In genomic region chr2:101124061-101124460, GRCh38 we compare ENCODE assay signal across 10 cellular contexts. TPM values are rescaled to one million over a fixed set of nuclear protein-coding genes. Genes with fewer than 3 reads are reported as not detected.
DNase-seq lines count a peak whose midpoint lies in the region; ATAC-seq and TF ChIP-seq lines count a peak whose summit lies in the region.
"Had no signal": no experiment of that assay in that cellular context is flagged by ENCODE, and none has a peak within 500 bp of the region (broad histone marks: within the 10 kb centered on the region; RNA-seq: fewer than 3 reads in every experiment).

No MANE protein-coding gene starts in this region.

- H3K27me3 ChIP-seq in brain microvascular endothelial cell (replicated peaks) (no peaks in the 10 kb centered on the region), left lung (no peaks in the 10 kb centered on the region), thyroid gland (no peaks in the 10 kb centered on the region)

- intact Hi-C loops in left lung (cut with DNase I) = no loop called here
- intact Hi-C loops in thyroid gland (cut with DNase I) = no loop called here

- H3K27ac ChIP-seq in brain microvascular endothelial cell (peak overlapping the region; percentile 52), left lung (peak overlapping the region; percentile 53 to 67), thyroid gland (peak overlapping the region; percentile 51 to 80 (median 67))

- ATAC-seq in left lung = no peak
- ATAC-seq in HG02763 (IDR thresholded peaks at IDR 0.05; ENCODE audit: unreplicated experiment) = no peak
- ATAC-seq: stimulated activated naive B cell treated with anti-CD40 and anti-IgM and Interleukin-4, amounts not matched to agents 10 μg/mL and 1 μg/mL and 100 μg/mL, for 72 hours had no signal

- H3K4me1 ChIP-seq in left lung (peaks cover 21 to 80% of the 10 kb centered on the region in 2 donors), thyroid gland (peaks cover 26 to 62% of the 10 kb centered on the region in 2 donors)

- TF ChIP-seq POLR2A in thyroid gland (IDR thresholded peaks at IDR 0.05) = no peak

- no peak for TF ChIP-seq CTCF in brain microvascular endothelial cell (IDR thresholded peaks at IDR 0.05; ENCODE audit: low read depth, low read length, missing control alignments)
- TF ChIP-seq CTCF in left lung (IDR thresholded peaks at IDR 0.05) = no peak
- TF ChIP-seq CTCF in thyroid gland (IDR thresholded peaks at IDR 0.05) = no peak

- in situ Hi-C loops in brain microvascular endothelial cell (cut with HindIII; ENCODE audit: low pct_ligation_motif_present, low sequenced_read_pairs) = no loop called here

- H3K36me3 ChIP-seq in brain microvascular endothelial cell (replicated peaks) (no peaks in the 10 kb centered on the region), left lung (no peaks in the 10 kb centered on the region), thyroid gland (no peaks in the 10 kb centered on the region)

- WGBS in thyroid gland, 2 donors = 83 to 89% methylated on average over 2 of the region's 2 CpGs

- peak; percentile 36 for DNase-seq in LHCN-M2 (ENCODE audit: low read depth)
- no peak for DNase-seq in brain microvascular endothelial cell
- no peak for DNase-seq in left lung
- no peak for DNase-seq in thyroid gland
- no peak for DNase-seq in NCI-H774 (lab: John Stamatoyannopoulos, UW)
- DNase-seq in NCI-H524 (lab: John Stamatoyannopoulos, UW) = no peak
- no peak for DNase-seq in activated CD4-positive, CD25-positive, alpha-beta regulatory T cell treated with anti-CD3 and anti-CD28 coated beads, Interleukin-2, amount 50 U/mL, for 72 hours
- DNase-seq: NCI-H1436; stimulated activated naive B cell treated with anti-CD40 and anti-IgM and Interleukin-4, amounts not matched to agents 10 μg/mL and 1 μg/mL and 100 μg/mL, for 72 hours had no signal

- no peaks in the 10 kb centered on the region for H3K9me3 ChIP-seq in left lung
- no peaks in the 10 kb centered on the region for H3K9me3 ChIP-seq in thyroid gland

- no peak overlapping the region for H3K4me3 ChIP-seq in brain microvascular endothelial cell (ENCODE audit: low read depth, low read length)
- H3K4me3 ChIP-seq in left lung = no peak overlapping the region
- H3K4me3 ChIP-seq in thyroid gland (replicated peaks in 1 of 3) = no peak overlapping the region

RNA-seq across cellular contexts. Expression of gene TBC1D8, which starts 27.1 kb away (rescaled TPM):
- total RNA-seq in LHCN-M2 (2014; rRNA removed) (7.1 and 11.5 TPM in 2 replicates), left lung (10 to 100 TPM; 11.7 to 22.1 TPM), thyroid gland (10 to 100 TPM; 16.4 to 36.8 (median 27.1) TPM)
- polyA plus RNA-seq in LHCN-M2 (2012) = 1.8 TPM
